10 cellular contexts compared by ENCODE assay signal in genomic region chr3:25781145-25781757, GRCh38. TPM values are rescaled to one million over a fixed set of nuclear protein-coding genes. Genes with fewer than 3 reads are reported as not detected.
DNase-seq lines count a peak whose midpoint lies in the region; ATAC-seq and TF ChIP-seq lines count a peak whose summit lies in the region.
"Had no signal": no experiment of that assay in that cellular context is flagged by ENCODE, and none has a peak within 500 bp of the region (broad histone marks: within the 10 kb centered on the region; RNA-seq: fewer than 3 reads in every experiment).

No MANE protein-coding gene starts in this region.

- TF ChIP-seq CTCF in CD14-positive monocyte (IDR thresholded peaks at IDR 0.05) (no peak), BE2C (IDR thresholded peaks at IDR 0.05; ENCODE audit: low read depth, low read length) (no peak)

- ATAC-seq in GM18907 (IDR thresholded peaks at IDR 0.05; ENCODE audit: unreplicated experiment), result peak; percentile 0
- ATAC-seq in GM21825 (IDR thresholded peaks at IDR 0.05; ENCODE audit: unreplicated experiment), result no peak
- no peak for ATAC-seq in HG03097 (IDR thresholded peaks at IDR 0.05; ENCODE audit: low FRiP score, unreplicated experiment)
- ATAC-seq in GM19463 (IDR thresholded peaks at IDR 0.05; ENCODE audit: unreplicated experiment), result no peak

- H3K4me1 ChIP-seq in iPS-20b (ENCODE audit: insufficient read depth, low read length) (peaks cover 13% of the 10 kb centered on the region; the same call in 1 of the 2 replicates), BE2C (no peaks in the 10 kb centered on the region)

- H3K4me3 Mint-ChIP-seq in CD14-positive monocyte, result peak overlapping the region; percentile 5 to 88

- intact Hi-C loops in CD14-positive monocyte (cut with micrococcal nuclease), result loop anchor here (5.0 kb wide), 2 partner anchors 114 to 119 kb away; partner anchors contain the start of gene TOP2B (in 1 of the 2)

- H3K4me3 ChIP-seq in iPS-20b (ENCODE audit: low read length) (peak overlapping the region; percentile 92; the same call in 1 of the 2 replicates), BE2C (ENCODE audit: low read depth, low read length) (no peak overlapping the region)
- H3K4me3 ChIP-seq: thyroid gland had no signal

- no peak overlapping the region for H3K9ac ChIP-seq in iPS-20b (ENCODE audit: low read depth, low read length)

- H3K36me3 ChIP-seq in iPS-20b (ENCODE audit: insufficient read depth, low read depth, low read length) (peaks cover 23% of the 10 kb centered on the region), BE2C (no peaks in the 10 kb centered on the region)

- H3K4me1 Mint-ChIP-seq in CD14-positive monocyte, result peaks cover 34% of the 10 kb centered on the region

- H3K27me3 ChIP-seq in iPS-20b (ENCODE audit: insufficient read depth, low read length) (peaks cover 10% of the 10 kb centered on the region), BE2C (no peaks in the 10 kb centered on the region)
- H3K27me3 ChIP-seq: thyroid gland had no signal

- H3K27ac ChIP-seq in iPS-20b (ENCODE audit: low read length), result no peak overlapping the region
- H3K27ac ChIP-seq: thyroid gland had no signal

- H3K9me3 ChIP-seq in iPS-20b (ENCODE audit: insufficient read depth, low read depth, low read length) (no peaks in the 10 kb centered on the region), BE2C (no peaks in the 10 kb centered on the region)
- H3K9me3 ChIP-seq: thyroid gland had no signal

- peaks cover 23 to 28% of the 10 kb centered on the region in 2 donors for H3K36me3 Mint-ChIP-seq in CD14-positive monocyte

- H3K9me3 Mint-ChIP-seq in CD14-positive monocyte, result peaks cover 0 to 6% (median 0%) of the 10 kb centered on the region in 7 donors

- DNase-seq in CD14-positive monocyte (ENCODE audit: low spot score), result no peak
- peak; percentile 10 for DNase-seq in OCI-M1 (lab: John Stamatoyannopoulos, UW)
- DNase-seq in BE2C, result no peak
- DNase-seq: DMS79 treated with DMSO at 0.1 percent for 48 hours, thyroid gland had no signal

- H3K27me3 Mint-ChIP-seq in CD14-positive monocyte (ENCODE audit: low read depth in 3 of 3), result no peaks in the 10 kb centered on the region

- peak overlapping the region in 6 of 7 donors; percentile 3 to 96 (median 54) for H3K27ac Mint-ChIP-seq in CD14-positive monocyte

RNA-seq across cellular contexts. Expression of gene NGLY1, which starts 2.0 kb away (rescaled TPM):
- polyA plus RNA-seq in CD14-positive monocyte, result 10 to 100 TPM; 29.6 to 33.4 TPM
- 8.4 TPM for polyA plus RNA-seq in BE2C (2012; ENCODE audit: insufficient read depth, insufficient read length, low read depth)

RNA-seq across cellular contexts. Expression of gene OXSM, which starts 8.6 kb away (rescaled TPM):
- 1 to 10 TPM; 2.9 to 4.5 TPM for polyA plus RNA-seq in CD14-positive monocyte
- 12.9 TPM for polyA plus RNA-seq in BE2C (2012; ENCODE audit: insufficient read depth, insufficient read length, low read depth)
